16 cellular contexts compared by ENCODE assay signal in genomic region chr6:14816106-14816864, GRCh38.
DNase-seq lines count a peak whose midpoint lies in the region; ATAC-seq and TF ChIP-seq lines count a peak whose summit lies in the region.
"Had no signal": no experiment of that assay in that cellular context is flagged by ENCODE, and none has a peak within 500 bp of the region (broad histone marks: within the 10 kb centered on the region; RNA-seq: fewer than 3 reads in every experiment).

No MANE protein-coding gene starts in this region.

- peak overlapping the region; percentile 45 for H2BK15ac ChIP-seq in mesenchymal stem cell (ENCODE audit: low read depth, poor library complexity, severe bottlenecking)

- H3K27ac ChIP-seq in heart right ventricle = peak overlapping the region in 1 of 10 donors; percentile 13
- no peak overlapping the region for H3K27ac ChIP-seq in right cardiac atrium (ENCODE audit: low read length)
- no peak overlapping the region for H3K27ac ChIP-seq in mesenchymal stem cell (ENCODE audit: low read length, poor library complexity, severe bottlenecking)
- no peak overlapping the region for H3K27ac ChIP-seq in ascending aorta
- H3K27ac ChIP-seq: hepatocyte, right lobe of liver had no signal

- no peaks in the 10 kb centered on the region for H3K79me1 ChIP-seq in mesenchymal stem cell (replicated peaks; ENCODE audit: low read length, poor library complexity, severe bottlenecking)

- no peak for TF ChIP-seq CTCF in heart right ventricle (IDR thresholded peaks at IDR 0.05)
- TF ChIP-seq CTCF in ascending aorta (IDR thresholded peaks at IDR 0.05) = no peak

- peak overlapping the region; percentile 74 for H4K91ac ChIP-seq in mesenchymal stem cell (ENCODE audit: low read length)

- no peak overlapping the region for H3K4me2 ChIP-seq in mesenchymal stem cell (ENCODE audit: low read length, poor library complexity, severe bottlenecking)
- H3K4me2 ChIP-seq: hepatocyte had no signal

- H3K4ac ChIP-seq in mesenchymal stem cell (ENCODE audit: low read depth in 1 of 2, low read length in 2 of 2) = no peak overlapping the region

- no peak overlapping the region for H2BK120ac ChIP-seq in mesenchymal stem cell (ENCODE audit: low read depth, low read length)

- no peak overlapping the region for H3K14ac ChIP-seq in mesenchymal stem cell (ENCODE audit: low read length in 2 of 2)

- H3K9me3 ChIP-seq in heart right ventricle = no peaks in the 10 kb centered on the region
- H3K9me3 ChIP-seq in right cardiac atrium (ENCODE audit: control insufficient read depth, low read length) = no peaks in the 10 kb centered on the region
- H3K9me3 ChIP-seq in mesenchymal stem cell (ENCODE audit: control insufficient read depth, low read length) = no peaks in the 10 kb centered on the region
- no peaks in the 10 kb centered on the region for H3K9me3 ChIP-seq in ascending aorta
- H3K9me3 ChIP-seq: right lobe of liver had no signal

- WGBS in heart right ventricle, 2 donors = 72 to 82% methylated on average over 12 of the region's 12 CpGs
- WGBS in right cardiac atrium = 63% methylated on average over 12 of the region's 12 CpGs
- WGBS in mesenchymal stem cell = 76% methylated on average over 7 of the region's 12 CpGs

- H3K4me1 ChIP-seq in heart right ventricle (peaks cover 0 to 4% (median 0%) of the 10 kb centered on the region in 9 donors), right cardiac atrium (ENCODE audit: control insufficient read depth, insufficient read depth, low read length) (peaks cover 2% of the 10 kb centered on the region), mesenchymal stem cell (ENCODE audit: control insufficient read depth, insufficient read depth, low read depth, low read length) (no peaks in the 10 kb centered on the region), ascending aorta (no peaks in the 10 kb centered on the region)

- H3K9ac ChIP-seq in mesenchymal stem cell (ENCODE audit: low read length) = no peak overlapping the region

- H2BK5ac ChIP-seq in mesenchymal stem cell (ENCODE audit: low read depth, low read length, poor library complexity, severe bottlenecking) = no peak overlapping the region

- H3K36me3 ChIP-seq in heart right ventricle = no peaks in the 10 kb centered on the region
- H3K36me3 ChIP-seq in mesenchymal stem cell (ENCODE audit: control insufficient read depth in 1 of 2, insufficient read depth in 2 of 2, low read depth in 1 of 2, low read length in 2 of 2) = no peaks in the 10 kb centered on the region
- H3K36me3 ChIP-seq in ascending aorta = no peaks in the 10 kb centered on the region
- H3K36me3 ChIP-seq: right lobe of liver had no signal

- DNase-seq in heart right ventricle (no peak), right cardiac atrium (no peak), astrocyte of the hippocampus (ENCODE audit: low read depth, low spot score) (peak; percentile 73), mesenchymal stem cell (no peak), COR-L47 (lab: John Stamatoyannopoulos, UW) (no peak), NCI-H510A (lab: John Stamatoyannopoulos, UW) (no peak), ascending aorta (ENCODE audit: low spot score in 2 of 2) (no peak), activated gamma-delta T cell treated with Interleukin-2 at 50 U/mL for 16 hours (no peak)
- DNase-seq: activated CD4-positive, alpha-beta memory T cell treated with anti-CD3 and anti-CD28 coated beads for 36 hours; activated naive CD8-positive, alpha-beta T cell treated with anti-CD3 and anti-CD28 coated beads for 36 hours; activated T-cell treated with anti-CD3 and anti-CD28 coated beads, Interleukin-2, amount 50 U/mL, for 48 hours; kidney; NCI-H1092; RPMI8226 had no signal

- peak overlapping the region in 1 of 2 experiments; percentile 61 for H3K18ac ChIP-seq in mesenchymal stem cell (ENCODE audit: low read depth in 1 of 2, low read length in 2 of 2)

- H4K8ac ChIP-seq in mesenchymal stem cell (ENCODE audit: low read length) = no peak overlapping the region

- ATAC-seq in heart right ventricle (peak in 6 of 8 donors; percentile 32 to 54 (median 38)), right cardiac atrium (no peak)

- H3K23ac ChIP-seq in mesenchymal stem cell (ENCODE audit: low read length in 2 of 2) = no peak overlapping the region

- H3K27me3 ChIP-seq in heart right ventricle (no peaks in the 10 kb centered on the region), right cardiac atrium (ENCODE audit: control insufficient read depth, insufficient read depth) (no peaks in the 10 kb centered on the region), mesenchymal stem cell (ENCODE audit: control insufficient read depth in 1 of 2, insufficient read depth in 1 of 2, low read length in 2 of 2) (no peaks in the 10 kb centered on the region), ascending aorta (no peaks in the 10 kb centered on the region)
- H3K27me3 ChIP-seq: hepatocyte, right lobe of liver had no signal

- H3K4me3 ChIP-seq in heart right ventricle (no peak overlapping the region), right cardiac atrium (ENCODE audit: low read length) (no peak overlapping the region), mesenchymal stem cell (ENCODE audit: insufficient read depth in 1 of 2, low read depth in 1 of 2, low read length in 2 of 2) (no peak overlapping the region), ascending aorta (no peak overlapping the region)
- H3K4me3 ChIP-seq: hepatocyte, right lobe of liver had no signal

- no peak overlapping the region for H2AFZ ChIP-seq in mesenchymal stem cell (ENCODE audit: low read depth, low read length)
- H2AFZ ChIP-seq: hepatocyte had no signal

- H2BK12ac ChIP-seq in mesenchymal stem cell (ENCODE audit: low read length in 2 of 2) = peak overlapping the region; percentile 4 to 30

- no peak overlapping the region for H2AK5ac ChIP-seq in mesenchymal stem cell (ENCODE audit: low read length, severe bottlenecking)

- intact Hi-C loops in heart right ventricle (cut with DNase I) (no loop called here), right cardiac atrium (cut with DNase I) (no loop called here), ascending aorta (cut with DNase I) (no loop called here)

Comparison
In these comparisons a context has a peak if more than half of its experiments do, and no peak if none do; other contexts are left out.
1. ATAC-seq: peak in heart right ventricle (6 of 8); none in right cardiac atrium (0 of 2).